Comparison of ENCODE assay signal across 8 cellular contexts in genomic region chr2:8487461-8487932, GRCh38.
DNase-seq lines count a peak whose midpoint lies in the region; ATAC-seq and TF ChIP-seq lines count a peak whose summit lies in the region.

No MANE protein-coding gene starts in this region.

- H3K4me2 ChIP-seq in DOHH2 (ENCODE audit: low read length): peak overlapping the region; percentile 5; the same call in 1 of the 2 replicates

- H3K4me3 Mint-ChIP-seq in Caco-2 (ENCODE audit: unreplicated experiment) (no peak overlapping the region), glutamatergic neuron (ENCODE audit: unreplicated experiment) (no peak overlapping the region)

- H3K4me3 ChIP-seq in DOHH2 (ENCODE audit: low read length) (no peak overlapping the region), NT2/D1 (ENCODE audit: insufficient read length, low read depth) (no peak overlapping the region), Caco-2 (ENCODE audit: low read depth, low read length) (no peak overlapping the region)

- H3K36me3 ChIP-seq in DOHH2 (ENCODE audit: control insufficient read depth, low read length): no peaks in the 10 kb centered on the region
- H3K36me3 ChIP-seq in NT2/D1 (ENCODE audit: insufficient read depth, insufficient read length, low read length): no peaks in the 10 kb centered on the region
- no peaks in the 10 kb centered on the region for H3K36me3 ChIP-seq in Caco-2 (ENCODE audit: control insufficient read depth, insufficient read depth, low read length)

- DNase-seq in NT2/D1 (ENCODE audit: low read depth, low spot score): peak; percentile 25
- DNase-seq in kidney tubule cell (ENCODE audit: low spot score): peak; percentile 31
- DNase-seq in Caco-2: no peak
- no peak for DNase-seq in NCI-H446 (lab: John Stamatoyannopoulos, UW)
- DNase-seq in glutamatergic neuron: no peak

- H3K27ac ChIP-seq in DOHH2 (ENCODE audit: low read depth, low read length): no peak overlapping the region

- no TSS peak for BruUV-seq in Caco-2 (replicated peaks; lab: Mats Ljungman, UMichigan)

- no peaks in the 10 kb centered on the region for H3K9me3 Mint-ChIP-seq in Caco-2 (ENCODE audit: unreplicated experiment)
- H3K9me3 Mint-ChIP-seq in glutamatergic neuron (ENCODE audit: unreplicated experiment): peaks cover 2% of the 10 kb centered on the region

- POLR2A ChIA-PET in Caco-2 (lab: Charles Lee): no interaction called here

- H3K4me1 Mint-ChIP-seq in Caco-2 (ENCODE audit: low read depth, unreplicated experiment) (peaks cover 10% of the 10 kb centered on the region), glutamatergic neuron (ENCODE audit: low read depth, unreplicated experiment) (peaks cover 5% of the 10 kb centered on the region)

- H3K9ac ChIP-seq in NT2/D1 (ENCODE audit: insufficient read length, low read depth): no peak overlapping the region

- no peaks in the 10 kb centered on the region for H3K79me2 ChIP-seq in DOHH2 (ENCODE audit: control insufficient read depth, low read length)

- H3K27me3 Mint-ChIP-seq in Caco-2 (ENCODE audit: insufficient read depth, unreplicated experiment) (no peaks in the 10 kb centered on the region), glutamatergic neuron (ENCODE audit: unreplicated experiment) (peaks cover 2% of the 10 kb centered on the region)

- no peaks in the 10 kb centered on the region for H3K9me3 ChIP-seq in DOHH2 (ENCODE audit: control insufficient read depth, insufficient read depth, low read length)
- H3K9me3 ChIP-seq in NT2/D1 (ENCODE audit: insufficient read depth, low read length): no peaks in the 10 kb centered on the region
- no peaks in the 10 kb centered on the region for H3K9me3 ChIP-seq in Caco-2

- no peaks in the 10 kb centered on the region for H3K9me2 ChIP-seq in DOHH2 (replicated peaks; ENCODE audit: control insufficient read depth, low read length)

- ATAC-seq in GM21576 (IDR thresholded peaks at IDR 0.05; ENCODE audit: unreplicated experiment) (peak; percentile 18), HG03095 (IDR thresholded peaks at IDR 0.05; ENCODE audit: unreplicated experiment) (no peak)

- H3K27me3 ChIP-seq in DOHH2 (ENCODE audit: control insufficient read depth, low read length) (no peaks in the 10 kb centered on the region), NT2/D1 (ENCODE audit: insufficient read depth, insufficient read length) (no peaks in the 10 kb centered on the region), Caco-2 (replicated peaks; ENCODE audit: control insufficient read depth, insufficient read depth, low read length) (no peaks in the 10 kb centered on the region)

- H3K4me1 ChIP-seq in DOHH2 (ENCODE audit: control insufficient read depth, low read length) (peaks cover 21% of the 10 kb centered on the region), NT2/D1 (ENCODE audit: insufficient read depth, insufficient read length) (peaks cover 8% of the 10 kb centered on the region), Caco-2 (peaks cover 7% of the 10 kb centered on the region)

- H3F3A ChIP-seq in DOHH2 (ENCODE audit: control insufficient read depth, insufficient read depth): peaks cover 5% of the 10 kb centered on the region; the same call in 1 of the 2 replicates

- no peaks in the 10 kb centered on the region for H4K20me1 ChIP-seq in DOHH2 (ENCODE audit: control insufficient read depth, insufficient read depth, low read depth, low read length)

- no peak for TF ChIP-seq CTCF in DOHH2 (IDR thresholded peaks at IDR 0.05; ENCODE audit: low read depth, low read length, poor library complexity, severe bottlenecking)
- no peak for TF ChIP-seq CTCF in Caco-2 (IDR thresholded peaks at IDR 0.05; ENCODE audit: insufficient read depth in 1 of 2, low read depth in 1 of 2, low read length in 1 of 2, severe bottlenecking in 1 of 2, unreplicated experiment in 1 of 2)
- no peak for TF ChIP-seq CTCF in glutamatergic neuron (IDR thresholded peaks at IDR 0.05; ENCODE audit: partially characterized antibody, unreplicated experiment)

- no peak overlapping the region for H3K27ac Mint-ChIP-seq in Caco-2 (ENCODE audit: unreplicated experiment)
- no peak overlapping the region for H3K27ac Mint-ChIP-seq in glutamatergic neuron (ENCODE audit: unreplicated experiment)

- intact Hi-C loops in Caco-2 (cut with micrococcal nuclease; ENCODE audit: unreplicated experiment): no loop called here

- H3K36me3 Mint-ChIP-seq in Caco-2 (ENCODE audit: insufficient read depth, unreplicated experiment) (no peaks in the 10 kb centered on the region), glutamatergic neuron (ENCODE audit: unreplicated experiment) (no peaks in the 10 kb centered on the region)

- CTCF ChIA-PET in Caco-2 (lab: Charles Lee): no interaction called here

Comparison
In these comparisons a context has a peak if more than half of its experiments do, and no peak if none do; other contexts are left out.
1. DNase-seq: peak in NT2/D1 (single experiment) and kidney tubule cell (single experiment); none in Caco-2 (0 of 2), NCI-H446 (0 of 2) and glutamatergic neuron (single experiment).